Comparison of ENCODE assay signal across 1 cellular context in genomic region chr19:19529783-19530422, GRCh38.
TF ChIP-seq lines count a peak whose summit lies in the region.

No MANE protein-coding gene starts in this region.

TF ChIP-seq in K562, 482 proteins besides CTCF, POLR2A, EP300 and RAD21:
- TF ChIP-seq ATF3 (IDR thresholded peaks at IDR 0.05) (peak; percentile 72), ATF3 (CRISPR knock-in tag; conservative IDR thresholded peaks at IDR 0.05) (no peak), CREB3L1 (IDR thresholded peaks at IDR 0.05; ENCODE audit: borderline replicate concordance, low read depth) (no peak), RBM22 (IDR thresholded peaks at IDR 0.05; ENCODE audit: low read depth, low read length, poor library complexity, severe bottlenecking) (peak; percentile 60), POLR2G (IDR thresholded peaks at IDR 0.05; ENCODE audit: low read depth, low read length) (peak; percentile 65), HNRNPUL1 (IDR thresholded peaks at IDR 0.05; ENCODE audit: low read length) (no peak), CEBPG (CRISPR knock-in tag; IDR thresholded peaks at IDR 0.05) (no peak), CEBPG (tag; conservative IDR thresholded peaks at IDR 0.05 in 1 of 2, IDR thresholded peaks at IDR 0.05 in 1 of 2) (0 out of 4 replicates have a peak, but pooled peaks of 1 of the 2 experiments have one; percentile 6)
